In the genomic region with DNA sequence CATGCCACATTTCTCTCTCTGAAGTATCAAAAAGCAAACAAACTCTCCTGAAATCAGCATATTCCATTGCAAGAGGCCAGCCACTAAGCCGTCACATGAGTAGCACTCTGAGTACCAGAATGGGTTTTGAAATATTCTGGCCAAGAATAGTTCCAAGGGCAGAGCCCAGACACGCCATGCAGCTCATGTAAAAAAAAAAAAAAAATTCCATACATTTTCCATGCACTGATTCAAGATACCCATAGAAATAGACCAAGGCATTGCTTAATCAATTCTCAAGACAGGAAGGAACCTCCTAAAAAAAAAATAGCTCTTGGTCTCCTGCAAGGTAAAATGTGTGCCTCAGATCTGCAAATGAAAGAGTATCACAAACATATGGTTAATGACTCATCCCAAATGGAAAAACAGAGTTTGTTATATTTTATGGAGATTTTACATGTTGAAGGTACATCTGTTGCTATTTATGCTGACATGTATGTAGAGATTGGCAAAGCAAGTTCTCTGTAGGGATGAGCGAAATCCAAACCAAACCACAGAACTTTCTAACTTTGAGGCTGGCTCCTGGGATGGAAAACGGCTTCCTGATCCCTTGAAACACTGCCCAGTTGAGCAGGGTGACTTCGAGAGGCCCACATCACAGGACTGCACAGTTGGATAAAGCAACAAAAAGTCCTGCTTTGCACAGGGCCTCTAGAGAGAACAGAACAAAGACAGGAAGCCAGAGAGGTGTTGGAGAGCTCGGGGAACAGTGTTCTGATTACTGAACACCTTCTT, we compare ENCODE assay signal across 2 cellular contexts.
TF ChIP-seq lines count a peak whose summit lies in the region.

No MANE protein-coding gene starts in this region.

TF ChIP-seq in GM23338, 12 proteins besides CTCF, POLR2A, EP300 and RAD21 (continued from another document):
- TF ChIP-seq, protein P1, sequence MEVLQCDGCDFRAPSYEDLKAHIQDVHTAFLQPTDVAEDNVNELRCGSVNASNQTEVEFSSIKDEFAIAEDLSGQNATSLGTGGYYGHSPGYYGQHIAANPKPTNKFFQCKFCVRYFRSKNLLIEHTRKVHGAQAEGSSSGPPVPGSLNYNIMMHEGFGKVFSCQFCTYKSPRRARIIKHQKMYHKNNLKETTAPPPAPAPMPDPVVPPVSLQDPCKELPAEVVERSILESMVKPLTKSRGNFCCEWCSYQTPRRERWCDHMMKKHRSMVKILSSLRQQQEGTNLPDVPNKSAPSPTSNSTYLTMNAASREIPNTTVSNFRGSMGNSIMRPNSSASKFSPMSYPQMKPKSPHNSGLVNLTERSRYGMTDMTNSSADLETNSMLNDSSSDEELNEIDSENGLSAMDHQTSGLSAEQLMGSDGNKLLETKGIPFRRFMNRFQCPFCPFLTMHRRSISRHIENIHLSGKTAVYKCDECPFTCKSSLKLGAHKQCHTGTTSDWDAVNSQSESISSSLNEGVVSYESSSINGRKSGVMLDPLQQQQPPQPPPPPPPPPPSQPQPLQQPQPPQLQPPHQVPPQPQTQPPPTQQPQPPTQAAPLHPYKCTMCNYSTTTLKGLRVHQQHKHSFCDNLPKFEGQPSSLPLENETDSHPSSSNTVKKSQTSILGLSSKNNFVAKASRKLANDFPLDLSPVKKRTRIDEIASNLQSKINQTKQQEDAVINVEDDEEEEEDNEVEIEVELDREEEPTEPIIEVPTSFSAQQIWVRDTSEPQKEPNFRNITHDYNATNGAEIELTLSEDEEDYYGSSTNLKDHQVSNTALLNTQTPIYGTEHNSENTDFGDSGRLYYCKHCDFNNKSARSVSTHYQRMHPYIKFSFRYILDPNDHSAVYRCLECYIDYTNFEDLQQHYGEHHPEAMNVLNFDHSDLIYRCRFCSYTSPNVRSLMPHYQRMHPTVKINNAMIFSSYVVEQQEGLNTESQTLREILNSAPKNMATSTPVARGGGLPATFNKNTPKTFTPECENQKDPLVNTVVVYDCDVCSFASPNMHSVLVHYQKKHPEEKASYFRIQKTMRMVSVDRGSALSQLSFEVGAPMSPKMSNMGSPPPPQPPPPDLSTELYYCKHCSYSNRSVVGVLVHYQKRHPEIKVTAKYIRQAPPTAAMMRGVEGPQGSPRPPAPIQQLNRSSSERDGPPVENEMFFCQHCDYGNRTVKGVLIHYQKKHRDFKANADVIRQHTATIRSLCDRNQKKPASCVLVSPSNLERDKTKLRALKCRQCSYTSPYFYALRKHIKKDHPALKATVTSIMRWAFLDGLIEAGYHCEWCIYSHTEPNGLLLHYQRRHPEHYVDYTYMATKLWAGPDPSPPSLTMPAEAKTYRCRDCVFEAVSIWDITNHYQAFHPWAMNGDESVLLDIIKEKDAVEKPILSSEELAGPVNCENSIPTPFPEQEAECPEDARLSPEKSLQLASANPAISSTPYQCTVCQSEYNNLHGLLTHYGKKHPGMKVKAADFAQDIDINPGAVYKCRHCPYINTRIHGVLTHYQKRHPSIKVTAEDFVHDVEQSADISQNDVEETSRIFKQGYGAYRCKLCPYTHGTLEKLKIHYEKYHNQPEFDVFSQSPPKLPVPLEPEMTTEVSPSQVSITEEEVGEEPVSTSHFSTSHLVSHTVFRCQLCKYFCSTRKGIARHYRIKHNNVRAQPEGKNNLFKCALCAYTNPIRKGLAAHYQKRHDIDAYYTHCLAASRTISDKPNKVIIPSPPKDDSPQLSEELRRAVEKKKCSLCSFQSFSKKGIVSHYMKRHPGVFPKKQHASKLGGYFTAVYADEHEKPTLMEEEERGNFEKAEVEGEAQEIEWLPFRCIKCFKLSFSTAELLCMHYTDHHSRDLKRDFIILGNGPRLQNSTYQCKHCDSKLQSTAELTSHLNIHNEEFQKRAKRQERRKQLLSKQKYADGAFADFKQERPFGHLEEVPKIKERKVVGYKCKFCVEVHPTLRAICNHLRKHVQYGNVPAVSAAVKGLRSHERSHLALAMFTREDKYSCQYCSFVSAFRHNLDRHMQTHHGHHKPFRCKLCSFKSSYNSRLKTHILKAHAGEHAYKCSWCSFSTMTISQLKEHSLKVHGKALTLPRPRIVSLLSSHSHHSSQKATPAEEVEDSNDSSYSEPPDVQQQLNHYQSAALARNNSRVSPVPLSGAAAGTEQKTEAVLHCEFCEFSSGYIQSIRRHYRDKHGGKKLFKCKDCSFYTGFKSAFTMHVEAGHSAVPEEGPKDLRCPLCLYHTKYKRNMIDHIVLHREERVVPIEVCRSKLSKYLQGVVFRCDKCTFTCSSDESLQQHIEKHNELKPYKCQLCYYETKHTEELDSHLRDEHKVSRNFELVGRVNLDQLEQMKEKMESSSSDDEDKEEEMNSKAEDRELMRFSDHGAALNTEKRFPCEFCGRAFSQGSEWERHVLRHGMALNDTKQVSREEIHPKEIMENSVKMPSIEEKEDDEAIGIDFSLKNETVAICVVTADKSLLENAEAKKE (CRISPR knock-in tag; IDR thresholded peaks at IDR 0.05), result no peak
- TF ChIP-seq, protein P2, sequence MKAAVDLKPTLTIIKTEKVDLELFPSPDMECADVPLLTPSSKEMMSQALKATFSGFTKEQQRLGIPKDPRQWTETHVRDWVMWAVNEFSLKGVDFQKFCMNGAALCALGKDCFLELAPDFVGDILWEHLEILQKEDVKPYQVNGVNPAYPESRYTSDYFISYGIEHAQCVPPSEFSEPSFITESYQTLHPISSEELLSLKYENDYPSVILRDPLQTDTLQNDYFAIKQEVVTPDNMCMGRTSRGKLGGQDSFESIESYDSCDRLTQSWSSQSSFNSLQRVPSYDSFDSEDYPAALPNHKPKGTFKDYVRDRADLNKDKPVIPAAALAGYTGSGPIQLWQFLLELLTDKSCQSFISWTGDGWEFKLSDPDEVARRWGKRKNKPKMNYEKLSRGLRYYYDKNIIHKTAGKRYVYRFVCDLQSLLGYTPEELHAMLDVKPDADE (IDR thresholded peaks at IDR 0.05), result no peak
- TF ChIP-seq NANOG (IDR thresholded peaks at IDR 0.05; ENCODE audit: borderline replicate concordance), result no peak
- TF ChIP-seq, protein P3, sequence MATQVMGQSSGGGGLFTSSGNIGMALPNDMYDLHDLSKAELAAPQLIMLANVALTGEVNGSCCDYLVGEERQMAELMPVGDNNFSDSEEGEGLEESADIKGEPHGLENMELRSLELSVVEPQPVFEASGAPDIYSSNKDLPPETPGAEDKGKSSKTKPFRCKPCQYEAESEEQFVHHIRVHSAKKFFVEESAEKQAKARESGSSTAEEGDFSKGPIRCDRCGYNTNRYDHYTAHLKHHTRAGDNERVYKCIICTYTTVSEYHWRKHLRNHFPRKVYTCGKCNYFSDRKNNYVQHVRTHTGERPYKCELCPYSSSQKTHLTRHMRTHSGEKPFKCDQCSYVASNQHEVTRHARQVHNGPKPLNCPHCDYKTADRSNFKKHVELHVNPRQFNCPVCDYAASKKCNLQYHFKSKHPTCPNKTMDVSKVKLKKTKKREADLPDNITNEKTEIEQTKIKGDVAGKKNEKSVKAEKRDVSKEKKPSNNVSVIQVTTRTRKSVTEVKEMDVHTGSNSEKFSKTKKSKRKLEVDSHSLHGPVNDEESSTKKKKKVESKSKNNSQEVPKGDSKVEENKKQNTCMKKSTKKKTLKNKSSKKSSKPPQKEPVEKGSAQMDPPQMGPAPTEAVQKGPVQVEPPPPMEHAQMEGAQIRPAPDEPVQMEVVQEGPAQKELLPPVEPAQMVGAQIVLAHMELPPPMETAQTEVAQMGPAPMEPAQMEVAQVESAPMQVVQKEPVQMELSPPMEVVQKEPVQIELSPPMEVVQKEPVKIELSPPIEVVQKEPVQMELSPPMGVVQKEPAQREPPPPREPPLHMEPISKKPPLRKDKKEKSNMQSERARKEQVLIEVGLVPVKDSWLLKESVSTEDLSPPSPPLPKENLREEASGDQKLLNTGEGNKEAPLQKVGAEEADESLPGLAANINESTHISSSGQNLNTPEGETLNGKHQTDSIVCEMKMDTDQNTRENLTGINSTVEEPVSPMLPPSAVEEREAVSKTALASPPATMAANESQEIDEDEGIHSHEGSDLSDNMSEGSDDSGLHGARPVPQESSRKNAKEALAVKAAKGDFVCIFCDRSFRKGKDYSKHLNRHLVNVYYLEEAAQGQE (IDR thresholded peaks at IDR 0.05; ENCODE audit: unreplicated experiment), result no peak
- no peak for TF ChIP-seq ZNF331 (CRISPR knock-in tag; IDR thresholded peaks at IDR 0.05; ENCODE audit: low read depth)
TF ChIP-seq in GM23338: peak in this region for 0.

TF ChIP-seq in HEK293T, 16 proteins besides CTCF, POLR2A, EP300 and RAD21 (continued from another document):
- TF ChIP-seq PKNOX1 (IDR thresholded peaks at IDR 0.05) (no peak), ELF4 (IDR thresholded peaks at IDR 0.05) (no peak), BHLHE40 (IDR thresholded peaks at IDR 0.05; ENCODE audit: borderline replicate concordance) (no peak), ZNF384 (IDR thresholded peaks at IDR 0.05) (no peak)
